26 cellular contexts compared by ENCODE assay signal in genomic region chr6:51702851-51703250, GRCh38.
"Had no signal": no experiment of that assay in that cellular context is flagged by ENCODE, and none has a peak within 500 bp of the region (broad histone marks: within the 10 kb centered on the region; RNA-seq: fewer than 3 reads in every experiment).

No MANE protein-coding gene starts in this region.

- H3K9me3 ChIP-seq: ovary, psoas muscle, right lobe of liver, sigmoid colon, suprapubic skin, testis, tibial artery, transverse colon, upper lobe of right lung, uterus had no signal

- DNase-seq: natural killer cell; occipital lobe; ovary; posterior cingulate gyrus; psoas muscle; right cardiac atrium; right lobe of liver; sigmoid colon; small intestine; stimulated activated CD4-positive, alpha-beta T cell treated with anti-CD3 and anti-CD28 coated beads, Interleukin-1b, Interleukin-23, amount 100 ng/mL, for 48 hours; stimulated activated CD4-positive, alpha-beta T cell treated with anti-CD3 and anti-CD28 coated beads, Interleukin-4, amount 100 ng/mL, for 1 hour; stimulated activated CD4-positive, alpha-beta T cell treated with anti-CD3 and anti-CD28 coated beads, Interleukin-4, amount 100 ng/mL, for 4 hours; stimulated activated CD8-positive, alpha-beta memory T cell treated with anti-CD3 and anti-CD28 coated beads, Interleukin-4, amount 100 ng/mL, for 48 hours; stimulated activated naive CD4-positive, alpha-beta T cell; stimulated activated naive CD8-positive, alpha-beta T cell treated with anti-CD3 and anti-CD28 coated beads, Interleukin-15, amount 100 ng/mL, for 72 hours; stimulated activated naive CD8-positive, alpha-beta T cell treated with anti-CD3 and anti-CD28 coated beads, Interleukin-15, Interleukin-2, amounts not matched to agents 100 U/mL and 50 U/mL, for 24 hours; substantia nigra; testis; tibial artery; transverse colon; upper lobe of right lung; uterus had no signal

- ATAC-seq: natural killer cell; psoas muscle; right cardiac atrium; right lobe of liver; stimulated activated memory B cell treated with anti-CD40 and anti-IgM and Interleukin-4, amounts not matched to agents 10 μg/mL and 1 μg/mL and 100 μg/mL, for 72 hours; stimulated activated naive CD8-positive, alpha-beta T cell treated with anti-CD3 and anti-CD28 coated beads, Interleukin-15, amount 100 ng/mL, for 72 hours; stimulated activated naive CD8-positive, alpha-beta T cell treated with anti-CD3 and anti-CD28 coated beads, Interleukin-15, Interleukin-2, amounts not matched to agents 100 U/mL and 50 U/mL, for 24 hours; upper lobe of right lung had no signal

- H3K36me3 ChIP-seq: neural progenitor cell, ovary, right lobe of liver, sigmoid colon, suprapubic skin, tibial artery, transverse colon, upper lobe of right lung, uterus had no signal

- H3K4me1 ChIP-seq: neural progenitor cell, parathyroid adenoma, psoas muscle, sigmoid colon, suprapubic skin, testis, tibial artery, transverse colon, upper lobe of right lung, uterus had no signal

- H3K4me3 ChIP-seq: neural progenitor cell, ovary, psoas muscle, right lobe of liver, sigmoid colon, suprapubic skin, testis, tibial artery, transverse colon, upper lobe of right lung, uterus had no signal

- H3K27ac ChIP-seq: neural progenitor cell, ovary, parathyroid adenoma, psoas muscle, right lobe of liver, sigmoid colon, suprapubic skin, testis, tibial artery, transverse colon, upper lobe of right lung, uterus had no signal
